Comparison of ENCODE assay signal across 1 cellular context in the genomic region with DNA sequence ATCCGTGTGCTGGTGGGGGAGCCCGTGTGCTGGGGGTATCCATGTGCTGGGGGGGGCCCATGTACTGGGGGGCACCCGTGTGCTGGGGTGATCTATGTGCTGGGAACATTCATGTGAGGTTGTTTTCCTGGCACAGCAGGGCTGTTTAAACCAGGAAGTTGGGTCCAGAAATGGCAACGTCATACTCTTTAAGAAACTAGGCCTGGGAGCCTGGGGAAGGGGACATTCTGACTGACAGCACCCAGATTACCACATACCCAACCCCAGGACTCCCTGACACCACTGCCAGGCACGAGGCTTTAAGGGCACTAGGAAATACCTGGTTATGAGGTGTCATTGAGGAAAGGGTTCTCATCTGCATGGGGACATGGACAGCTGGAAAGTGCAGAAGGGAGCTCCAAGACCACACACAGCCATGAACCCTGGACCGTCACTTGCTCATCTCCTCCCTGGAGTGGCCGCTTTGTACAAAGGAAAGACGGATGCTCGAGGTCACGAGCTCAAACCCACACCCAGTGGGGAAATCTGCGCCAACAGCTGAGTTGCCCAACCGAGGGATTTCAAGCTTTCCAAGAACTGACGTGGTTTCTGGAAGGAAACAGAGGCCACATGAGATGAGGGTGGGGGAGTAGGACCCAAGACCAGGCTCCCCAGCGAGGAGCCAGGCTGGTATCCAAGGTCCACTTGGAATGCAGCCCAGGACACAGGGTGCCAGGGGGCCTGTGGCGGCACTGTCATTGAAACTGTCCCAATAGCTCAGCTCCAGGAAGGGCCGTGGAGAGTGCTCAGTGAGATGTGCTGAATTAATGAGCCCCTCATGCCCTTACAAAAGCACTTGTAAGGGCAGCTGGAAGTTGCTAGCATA.
TF ChIP-seq lines count a peak whose summit lies in the region.

No MANE protein-coding gene starts in this region.

TF ChIP-seq in GM23338, 12 proteins besides CTCF, POLR2A, EP300 and RAD21 (continued from another document):
- TF ChIP-seq, protein P1, sequence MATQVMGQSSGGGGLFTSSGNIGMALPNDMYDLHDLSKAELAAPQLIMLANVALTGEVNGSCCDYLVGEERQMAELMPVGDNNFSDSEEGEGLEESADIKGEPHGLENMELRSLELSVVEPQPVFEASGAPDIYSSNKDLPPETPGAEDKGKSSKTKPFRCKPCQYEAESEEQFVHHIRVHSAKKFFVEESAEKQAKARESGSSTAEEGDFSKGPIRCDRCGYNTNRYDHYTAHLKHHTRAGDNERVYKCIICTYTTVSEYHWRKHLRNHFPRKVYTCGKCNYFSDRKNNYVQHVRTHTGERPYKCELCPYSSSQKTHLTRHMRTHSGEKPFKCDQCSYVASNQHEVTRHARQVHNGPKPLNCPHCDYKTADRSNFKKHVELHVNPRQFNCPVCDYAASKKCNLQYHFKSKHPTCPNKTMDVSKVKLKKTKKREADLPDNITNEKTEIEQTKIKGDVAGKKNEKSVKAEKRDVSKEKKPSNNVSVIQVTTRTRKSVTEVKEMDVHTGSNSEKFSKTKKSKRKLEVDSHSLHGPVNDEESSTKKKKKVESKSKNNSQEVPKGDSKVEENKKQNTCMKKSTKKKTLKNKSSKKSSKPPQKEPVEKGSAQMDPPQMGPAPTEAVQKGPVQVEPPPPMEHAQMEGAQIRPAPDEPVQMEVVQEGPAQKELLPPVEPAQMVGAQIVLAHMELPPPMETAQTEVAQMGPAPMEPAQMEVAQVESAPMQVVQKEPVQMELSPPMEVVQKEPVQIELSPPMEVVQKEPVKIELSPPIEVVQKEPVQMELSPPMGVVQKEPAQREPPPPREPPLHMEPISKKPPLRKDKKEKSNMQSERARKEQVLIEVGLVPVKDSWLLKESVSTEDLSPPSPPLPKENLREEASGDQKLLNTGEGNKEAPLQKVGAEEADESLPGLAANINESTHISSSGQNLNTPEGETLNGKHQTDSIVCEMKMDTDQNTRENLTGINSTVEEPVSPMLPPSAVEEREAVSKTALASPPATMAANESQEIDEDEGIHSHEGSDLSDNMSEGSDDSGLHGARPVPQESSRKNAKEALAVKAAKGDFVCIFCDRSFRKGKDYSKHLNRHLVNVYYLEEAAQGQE (IDR thresholded peaks at IDR 0.05; ENCODE audit: unreplicated experiment) = no peak
- TF ChIP-seq EZH2 (IDR thresholded peaks at IDR 0.05; ENCODE audit: low read depth, unreplicated experiment) (no peak), EZH2phosphoT487 (IDR thresholded peaks at IDR 0.05; ENCODE audit: unreplicated experiment) (no peak)
